Comparison of ENCODE assay signal across 20 cellular contexts in the genomic region with DNA sequence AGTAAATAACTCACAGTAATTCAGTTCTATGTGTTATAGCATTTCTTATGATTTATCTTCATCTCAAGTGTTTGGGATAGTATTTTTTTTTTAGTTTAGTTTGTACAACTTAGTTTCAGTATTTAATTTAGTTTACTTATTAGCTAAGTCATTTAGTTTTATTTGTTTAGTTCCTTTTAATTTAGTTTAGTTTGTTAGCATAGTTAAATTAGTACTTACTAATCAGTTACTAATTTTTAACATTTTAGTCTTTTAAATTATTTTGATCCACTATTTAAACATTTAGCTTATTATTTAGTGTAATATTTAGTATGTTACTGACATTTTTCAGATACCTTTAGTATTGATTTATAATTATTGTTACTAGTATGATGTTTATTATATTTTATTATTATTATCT.
"Had no signal": no experiment of that assay in that cellular context is flagged by ENCODE, and none has a peak within 500 bp of the region (broad histone marks: within the 10 kb centered on the region; RNA-seq: fewer than 3 reads in every experiment).

No MANE protein-coding gene starts in this region.

- H3K9ac ChIP-seq: SK-N-SH had no signal

- DNase-seq: KBM-7, MV-4-11, NCI-H1048, NCI-H1105, NCI-H1417, NCI-H1436 treated with DMSO at 0.1 percent for 48 hours, NCI-H1694 treated with DMSO at 0.1 percent for 48 hours, NCI-H1930, NCI-H2081 treated with DMSO at 0.1 percent for 48 hours, NCI-H2171, NCI-H226, NCI-H446, NCI-H510A, NCI-H524 treated with DMSO at 0.1 percent for 48 hours, NCI-H69, NCI-H774, SHP77, SK-N-SH, SW 1271 had no signal

- H3K27ac ChIP-seq: RWPE1 had no signal

- H3K9me3 ChIP-seq: SK-N-SH had no signal
